9 cellular contexts compared by ENCODE assay signal in the genomic region with DNA sequence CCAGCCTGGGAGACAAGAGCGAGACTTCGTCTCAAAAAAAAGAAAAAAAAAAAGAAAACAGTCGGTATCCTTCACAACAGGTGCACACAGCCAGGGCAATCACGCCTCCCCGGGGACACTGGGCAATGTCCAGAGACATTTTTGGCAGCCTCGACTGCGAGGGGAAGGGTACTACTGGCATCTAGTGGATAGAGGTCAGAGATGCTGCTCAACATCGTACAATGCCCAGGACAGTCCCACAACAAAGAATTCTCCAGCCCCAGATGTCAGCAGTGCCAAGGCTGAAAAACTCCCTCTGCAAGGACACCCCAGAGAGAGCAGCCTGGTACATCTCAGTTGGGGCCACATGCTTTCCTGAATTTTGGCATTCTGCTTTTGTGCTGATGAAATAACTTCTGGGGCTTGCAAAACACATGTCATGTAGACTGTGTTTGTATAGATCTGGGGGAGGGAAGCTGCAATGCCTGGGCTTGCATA. TPM values are rescaled to one million over a fixed set of nuclear protein-coding genes. Genes with fewer than 3 reads are reported as not detected.
DNase-seq lines count a peak whose midpoint lies in the region; ATAC-seq, FAIRE-seq and TF ChIP-seq lines count a peak whose summit lies in the region.
"Had no signal": no experiment of that assay in that cellular context is flagged by ENCODE, and none has a peak within 500 bp of the region (broad histone marks: within the 10 kb centered on the region; RNA-seq: fewer than 3 reads in every experiment).

No MANE protein-coding gene starts in this region.

- H3K9ac ChIP-seq in H1 (replicated peaks in 1 of 4; ENCODE audit: extremely low read depth in 1 of 4, low read depth in 3 of 4, low read length in 3 of 4) = no peak overlapping the region

- no peak overlapping the region for H3K4ac ChIP-seq in H1 (replicated peaks; ENCODE audit: insufficient read length, low read depth, low read length)

- DNase-seq in ELF-1 (ENCODE audit: low read depth, low spot score) = peak; percentile 41
- DNase-seq in NCI-H2196 treated with DMSO at 0.1 percent for 48 hours (lab: John Stamatoyannopoulos, UW; ENCODE audit: unreplicated experiment) = peak; percentile 33
- no peak for DNase-seq in H1 (ENCODE audit: low read depth in 1 of 2, low spot score in 2 of 2)
- no peak for DNase-seq in omental fat pad (ENCODE audit: low spot score)
- DNase-seq in 8988T = no peak
- no peak for DNase-seq in activated naive CD8-positive, alpha-beta T cell treated with anti-CD3 and anti-CD28 coated beads for 36 hours
- DNase-seq: activated CD4-positive, alpha-beta T cell treated with anti-CD3 and anti-CD28 coated beads, Interleukin-2, amount 10 ng/mL, durations not matched to agents 7 days and 5 days had no signal

- no peak overlapping the region for H3K4me3 Mint-ChIP-seq in activated naive CD8-positive, alpha-beta T cell treated with anti-CD3 and anti-CD28 coated beads for 36 hours
- H3K4me3 Mint-ChIP-seq: activated CD4-positive, alpha-beta T cell treated with anti-CD3 and anti-CD28 coated beads, Interleukin-2, amount 10 ng/mL, durations not matched to agents 7 days and 5 days had no signal

- FAIRE-seq in H1 (lab: Jason Lieb, UNC) = no peak

- TF ChIP-seq POLR2A in H1 (IDR thresholded peaks at IDR 0.05; ENCODE audit: control extremely low read depth in 1 of 2, low read depth in 2 of 2, low read length in 2 of 2) = no peak

- H2BK12ac ChIP-seq in H1 (ENCODE audit: low read depth, low read length) = no peak overlapping the region

- H3K14ac ChIP-seq in H1 (ENCODE audit: insufficient read length) = no peak overlapping the region

- CTCF ChIA-PET in H1 (lab: Charles Lee; ENCODE audit: partially characterized antibody) = interaction anchor here (0.8 to 11.1 kb wide), 13 partner anchors 10 to 158 kb away, joined by 3 to 90 read pairs (median 4); no protein-coding TSS in a partner anchor

- no peak overlapping the region for H4K91ac ChIP-seq in H1 (replicated peaks; ENCODE audit: insufficient read length, low read length)

- H3K18ac ChIP-seq in H1 (ENCODE audit: extremely low read depth, low read length) = no peak overlapping the region

- no peaks in the 10 kb centered on the region for H3K79me1 ChIP-seq in H1 (ENCODE audit: low read depth, low read length)

- H3K56ac ChIP-seq in H1 (replicated peaks; ENCODE audit: insufficient read length, low read depth, low read length) = no peak overlapping the region

- H3K23me2 ChIP-seq in H1 (ENCODE audit: low read depth, low read length) = no peaks in the 10 kb centered on the region

- no peak overlapping the region for H4K8ac ChIP-seq in H1 (ENCODE audit: extremely low read depth, insufficient read depth, low read length)

- H3K27me3 Mint-ChIP-seq in activated naive CD8-positive, alpha-beta T cell treated with anti-CD3 and anti-CD28 coated beads for 36 hours = no peaks in the 10 kb centered on the region
- H3K27me3 Mint-ChIP-seq: activated CD4-positive, alpha-beta T cell treated with anti-CD3 and anti-CD28 coated beads, Interleukin-2, amount 10 ng/mL, durations not matched to agents 7 days and 5 days had no signal

- H3K9me3 ChIP-seq in H1 (ENCODE audit: insufficient read depth in 2 of 2, low read depth in 1 of 2, low read length in 1 of 2) = no peaks in the 10 kb centered on the region

- H3K4me3 ChIP-seq in H1 (ENCODE audit: extremely low read depth in 1 of 4, insufficient read depth in 2 of 4, low read depth in 3 of 4, low read length in 4 of 4) = no peak overlapping the region

- TF ChIP-seq CTCF in H1 (IDR thresholded peaks at IDR 0.05; ENCODE audit: control extremely low read depth in 1 of 3, insufficient read depth in 1 of 3, low read depth in 1 of 3, low read length in 3 of 3) (peak in 2 of 3 experiments; percentile 35 to 54; a peak in 3 of 4 replicates), omental fat pad (IDR thresholded peaks at IDR 0.05) (no peak)

- no peak overlapping the region for H2BK5ac ChIP-seq in H1 (ENCODE audit: low read depth, low read length)

- no peaks in the 10 kb centered on the region for H3K27me3 ChIP-seq in H1 (replicated peaks in 1 of 4; ENCODE audit: control insufficient read depth in 3 of 4, extremely low read depth in 1 of 4, insufficient read depth in 3 of 4, low read length in 3 of 4)

- TF ChIP-seq RAD21 in H1 (IDR thresholded peaks at IDR 0.05 in 1 of 2, conservative IDR thresholded peaks at IDR 0.05 in 1 of 2; ENCODE audit: low read depth in 2 of 2, low read length in 2 of 2) = peak; percentile 66 to 75

- H4K5ac ChIP-seq in H1 (ENCODE audit: insufficient read length, low read depth, low read length) = no peak overlapping the region

- no peaks in the 10 kb centered on the region for H3K79me2 ChIP-seq in H1 (ENCODE audit: control insufficient read depth in 1 of 2, insufficient read depth in 2 of 2, low read length in 2 of 2)

- H3K4me1 Mint-ChIP-seq in activated naive CD8-positive, alpha-beta T cell treated with anti-CD3 and anti-CD28 coated beads for 36 hours = no peaks in the 10 kb centered on the region
- H3K4me1 Mint-ChIP-seq: activated CD4-positive, alpha-beta T cell treated with anti-CD3 and anti-CD28 coated beads, Interleukin-2, amount 10 ng/mL, durations not matched to agents 7 days and 5 days had no signal

- no peak overlapping the region for H2BK20ac ChIP-seq in H1 (ENCODE audit: low read length)

- peaks cover 3 to 45% (median 23%) of the 10 kb centered on the region in 4 experiments for H3K36me3 ChIP-seq in H1 (ENCODE audit: control insufficient read depth in 2 of 4, insufficient read depth in 4 of 4, low read length in 3 of 4)

- 91% methylated on average over 8 of the region's 8 CpGs; no CpG with 5 or more reads in 1 of the 2 experiments for WGBS in H1 (ENCODE audit: extremely low coverage in 1 of 2, insufficient coverage in 1 of 2, insufficient read length in 1 of 2, insufficient replicate concordance in 2 of 2, low coverage in 1 of 2, low lambda C conversion rate in 2 of 2, missing lambda C conversion rate in 1 of 2), 2 experiments

- no peak overlapping the region for H2AFZ ChIP-seq in H1 (ENCODE audit: low read length)

- no peak overlapping the region for H2AK5ac ChIP-seq in H1 (ENCODE audit: low read depth, low read length)

- H3K9me3 Mint-ChIP-seq in activated naive CD8-positive, alpha-beta T cell treated with anti-CD3 and anti-CD28 coated beads for 36 hours = no peaks in the 10 kb centered on the region
- H3K9me3 Mint-ChIP-seq: activated CD4-positive, alpha-beta T cell treated with anti-CD3 and anti-CD28 coated beads, Interleukin-2, amount 10 ng/mL, durations not matched to agents 7 days and 5 days had no signal

- POLR2A ChIA-PET in H1 (lab: Charles Lee; ENCODE audit: partially characterized antibody) = interaction anchor here (0.7 kb wide), 1 partner anchor 363 kb away, joined by 6 read pairs; no protein-coding TSS in a partner anchor

- H3K36me3 Mint-ChIP-seq in activated naive CD8-positive, alpha-beta T cell treated with anti-CD3 and anti-CD28 coated beads for 36 hours = no peaks in the 10 kb centered on the region

- ATAC-seq in omental fat pad (ENCODE audit: low FRiP score) (peak; percentile 46), GM19324 (IDR thresholded peaks at IDR 0.05; ENCODE audit: low FRiP score, unreplicated experiment) (no peak), HG03175 (IDR thresholded peaks at IDR 0.05; ENCODE audit: unreplicated experiment) (no peak)

- H3K27ac ChIP-seq in H1 (ENCODE audit: low read depth, low read length) = no peak overlapping the region

- TF ChIP-seq EP300 in H1 (IDR thresholded peaks at IDR 0.05; ENCODE audit: borderline replicate concordance in 1 of 2, low read depth in 2 of 2, low read length in 2 of 2) = no peak

- H3K4me2 ChIP-seq in H1 (ENCODE audit: insufficient read depth in 1 of 2, low read depth in 2 of 2, low read length in 2 of 2) = no peak overlapping the region

- H4K20me1 ChIP-seq in H1 (replicated peaks in 1 of 2; ENCODE audit: control insufficient read depth in 1 of 2, insufficient read depth in 2 of 2, low read length in 2 of 2) = peaks cover 0 to 4% of the 10 kb centered on the region in 2 experiments

- H2BK15ac ChIP-seq in H1 (ENCODE audit: low read length) = no peak overlapping the region

- H3K4me1 ChIP-seq in H1 (replicated peaks in 1 of 4; ENCODE audit: control insufficient read depth in 3 of 4, insufficient read depth in 4 of 4, low read length in 3 of 4) = no peaks in the 10 kb centered on the region

- H3K23ac ChIP-seq in H1 (ENCODE audit: insufficient read length) = no peak overlapping the region

- no peak overlapping the region for H3K27ac Mint-ChIP-seq in activated naive CD8-positive, alpha-beta T cell treated with anti-CD3 and anti-CD28 coated beads for 36 hours
- H3K27ac Mint-ChIP-seq: activated CD4-positive, alpha-beta T cell treated with anti-CD3 and anti-CD28 coated beads, Interleukin-2, amount 10 ng/mL, durations not matched to agents 7 days and 5 days had no signal

- H2BK120ac ChIP-seq in H1 (replicated peaks; ENCODE audit: low read depth, low read length) = no peak overlapping the region

TF ChIP-seq in H1, 55 proteins besides CTCF, POLR2A, EP300 and RAD21 (continues in another document):
- TF ChIP-seq POU5F1 (IDR thresholded peaks at IDR 0.05; ENCODE audit: low read depth, low read length) (no peak), KDM4A (IDR thresholded peaks at IDR 0.05; ENCODE audit: low read depth, low read length, severe bottlenecking) (no peak)

RNA-seq across cellular contexts. Expression of gene ALDH2, which starts 21.5 kb away (rescaled TPM):
- total RNA-seq in H1 (2021; fragmentation: NEBNext Ultra II Directional; extraction: Animal tissue kit (Norgen Biotek cat#: 25700)) = 40.4 and 43.8 TPM in 2 replicates
- polyA plus RNA-seq in H1 (2011; rRNA removed) = 25.4 and 31.3 TPM in 2 replicates
- 37.7 TPM for polyA plus RNA-seq in H1 (2011; cell fraction: cytosol; rRNA removed)
- polyA plus RNA-seq in H1 (2011; cell fraction: nucleus; rRNA removed) = 41.1 TPM
- polyA plus RNA-seq in H1 (2012, experiment 1 of 2) = 46.3 to 57.1 TPM (median 49.9 TPM) in 4 replicates
- polyA plus RNA-seq in H1 (2012, experiment 2 of 2) = 26.2 TPM
- 11.5 TPM for polyA plus RNA-seq in H1 (2013, experiment 1 of 2)
- polyA plus RNA-seq in H1 (2013, experiment 2 of 2) = 11.0 TPM
- polyA minus RNA-seq in H1 (2011; rRNA and poly(A)+ RNA removed) = 25.8 and 36.1 TPM in 2 replicates
- 28.1 TPM for polyA minus RNA-seq in H1 (2011; cell fraction: cytosol; rRNA and poly(A)+ RNA removed)
- 13.7 TPM for polyA minus RNA-seq in H1 (2011; cell fraction: nucleus; rRNA and poly(A)+ RNA removed)
- total RNA-seq in omental fat pad = 100 to 1,000 TPM; 129 to 365 (median 231) TPM
- 1 to 10 TPM; 1.4 to 1.6 TPM for total RNA-seq in activated naive CD8-positive, alpha-beta T cell treated with anti-CD3 and anti-CD28 coated beads for 36 hours

RNA-seq across cellular contexts. Expression of gene MAPKAPK5, which starts 53.8 kb away (rescaled TPM):
- total RNA-seq in H1 (2021; fragmentation: NEBNext Ultra II Directional; extraction: Animal tissue kit (Norgen Biotek cat#: 25700)) = 90.8 and 91.5 TPM in 2 replicates
- 33.8 and 40.0 TPM in 2 replicates for polyA plus RNA-seq in H1 (2011; rRNA removed)
- 61.6 TPM for polyA plus RNA-seq in H1 (2011; cell fraction: cytosol; rRNA removed)
- polyA plus RNA-seq in H1 (2011; cell fraction: nucleus; rRNA removed) = 71.2 TPM
- 58.3 to 69.9 TPM (median 62.5 TPM) in 4 replicates for polyA plus RNA-seq in H1 (2012, experiment 1 of 2)
- 20.3 TPM for polyA plus RNA-seq in H1 (2012, experiment 2 of 2)
- 34.8 TPM for polyA plus RNA-seq in H1 (2013, experiment 1 of 2)
- 34.6 TPM for polyA plus RNA-seq in H1 (2013, experiment 2 of 2)
- 87.2 and 98.8 TPM in 2 replicates for polyA minus RNA-seq in H1 (2011; rRNA and poly(A)+ RNA removed)
- polyA minus RNA-seq in H1 (2011; cell fraction: cytosol; rRNA and poly(A)+ RNA removed) = 31.6 TPM
- 96.5 TPM for polyA minus RNA-seq in H1 (2011; cell fraction: nucleus; rRNA and poly(A)+ RNA removed)
- 10 to 100 TPM; 31.8 to 41.7 (median 37.3) TPM for total RNA-seq in omental fat pad
- 10 to 100 TPM; 73.7 to 75.0 TPM for total RNA-seq in activated naive CD8-positive, alpha-beta T cell treated with anti-CD3 and anti-CD28 coated beads for 36 hours

Comparison
In these comparisons a context has a peak if more than half of its experiments do, and no peak if none do; other contexts are left out.
1. DNase-seq: peak in ELF-1 (single experiment) and NCI-H2196 treated with DMSO at 0.1 percent for 48 hours (single experiment); none in H1 (0 of 2), omental fat pad (single experiment), 8988T (single experiment) and activated naive CD8-positive, alpha-beta T cell treated with anti-CD3 and anti-CD28 coated beads for 36 hours (single experiment).
2. CTCF ChIP-seq: peak in H1 (2 of 3); none in omental fat pad (0 of 3).
3. RNA of gene ALDH2, which starts 21.5 kb away (total RNA-seq): 129 to 365 TPM in omental fat pad and 40.4 to 43.8 TPM in H1; 1.4 to 1.6 TPM in activated naive CD8-positive, alpha-beta T cell treated with anti-CD3 and anti-CD28 coated beads for 36 hours; every median in the first group is over 10 times any median in the second.